In genomic region chr18:23992119-23992940, GRCh38 we compare ENCODE assay signal across 9 cellular contexts. TPM values are rescaled to one million over a fixed set of nuclear protein-coding genes. Genes with fewer than 3 reads are reported as not detected.
A peak's percentile ranks its signal among the peaks of the same experiment; 100 is the strongest.
DNase-seq lines count a peak whose midpoint lies in the region; ATAC-seq lines count a peak whose summit lies in the region.
"Had no signal": no experiment of that assay in that cellular context is flagged by ENCODE, and none has a peak within 500 bp of the region (broad histone marks: within the 10 kb centered on the region; RNA-seq: fewer than 3 reads in every experiment).

No MANE protein-coding gene starts in this region.

- H3K4me3 Mint-ChIP-seq in T-helper 17 cell, result peak overlapping the region; percentile 68
- peak overlapping the region; percentile 66 for H3K4me3 Mint-ChIP-seq in stimulated activated effector memory CD8-positive, alpha-beta T cell treated with anti-CD3 and anti-CD28 coated beads, Interleukin-12 subunit alpha, Interleukin-12 subunit beta, amount 100 ng/mL, for 72 hours

- peaks cover 41% of the 10 kb centered on the region for H3K4me1 Mint-ChIP-seq in T-helper 17 cell
- peaks cover 48% of the 10 kb centered on the region for H3K4me1 Mint-ChIP-seq in stimulated activated effector memory CD8-positive, alpha-beta T cell treated with anti-CD3 and anti-CD28 coated beads, Interleukin-12 subunit alpha, Interleukin-12 subunit beta, amount 100 ng/mL, for 72 hours

- H3K9me3 ChIP-seq in T-helper 17 cell (ENCODE audit: control insufficient read depth, low read length, poor library complexity, severe bottlenecking), result no peaks in the 10 kb centered on the region

- ATAC-seq in T-helper 17 cell (peak; percentile 91), GM21423 (IDR thresholded peaks at IDR 0.05; ENCODE audit: unreplicated experiment) (no peak), GM18511 (IDR thresholded peaks at IDR 0.05; ENCODE audit: unreplicated experiment) (no peak)
- peak; percentile 96 for ATAC-seq in stimulated activated effector memory CD8-positive, alpha-beta T cell treated with anti-CD3 and anti-CD28 coated beads, Interleukin-12 subunit alpha, Interleukin-12 subunit beta, amount 100 ng/mL, for 72 hours
- ATAC-seq: K562 had no signal

- DNase-seq in DMS53 (lab: John Stamatoyannopoulos, UW) (peak; percentile 44), DMS53 treated with DMSO at 0.1 percent for 48 hours (lab: John Stamatoyannopoulos, UW; ENCODE audit: unreplicated experiment) (no peak), T-helper 17 cell (peak; percentile 31 to 59 (median 44)), epithelial cell of prostate (ENCODE audit: low read depth, low spot score) (peak; percentile 67), OCI-M2 (lab: John Stamatoyannopoulos, UW; ENCODE audit: unreplicated experiment) (no peak)
- DNase-seq in stimulated activated effector memory CD8-positive, alpha-beta T cell treated with anti-CD3 and anti-CD28 coated beads, Interleukin-12 subunit alpha, Interleukin-12 subunit beta, amount 100 ng/mL, for 72 hours (ENCODE audit: low spot score in 2 of 2), result peak in 1 of 2 donors; percentile 72

- H3K27me3 Mint-ChIP-seq in T-helper 17 cell, result no peaks in the 10 kb centered on the region

- peak overlapping the region; percentile 2 for H3K27ac ChIP-seq in epithelial cell of prostate

- no peaks in the 10 kb centered on the region for H3K36me3 Mint-ChIP-seq in T-helper 17 cell (ENCODE audit: low read depth)
- H3K36me3 Mint-ChIP-seq in stimulated activated effector memory CD8-positive, alpha-beta T cell treated with anti-CD3 and anti-CD28 coated beads, Interleukin-12 subunit alpha, Interleukin-12 subunit beta, amount 100 ng/mL, for 72 hours, result no peaks in the 10 kb centered on the region

- H3K9me3 Mint-ChIP-seq in stimulated activated effector memory CD8-positive, alpha-beta T cell treated with anti-CD3 and anti-CD28 coated beads, Interleukin-12 subunit alpha, Interleukin-12 subunit beta, amount 100 ng/mL, for 72 hours, result no peaks in the 10 kb centered on the region

- H3K27ac Mint-ChIP-seq in T-helper 17 cell, result peak overlapping the region; percentile 96
- peak overlapping the region; percentile 61 for H3K27ac Mint-ChIP-seq in stimulated activated effector memory CD8-positive, alpha-beta T cell treated with anti-CD3 and anti-CD28 coated beads, Interleukin-12 subunit alpha, Interleukin-12 subunit beta, amount 100 ng/mL, for 72 hours

RNA-seq across cellular contexts. Expression of gene TTC39C, which starts 22.2 kb away (rescaled TPM):
- total RNA-seq in T-helper 17 cell, result 100 to 1,000 TPM; 187 to 226 TPM

Comparison
In these comparisons a context has a peak if more than half of its experiments do, and no peak if none do; other contexts are left out.
1. DNase-seq: peak in DMS53 (single experiment), T-helper 17 cell (3 of 3) and epithelial cell of prostate (single experiment); none in DMS53 treated with DMSO at 0.1 percent for 48 hours (single experiment) and OCI-M2 (single experiment).
2. ATAC-seq: peak in T-helper 17 cell (single experiment) and stimulated activated effector memory CD8-positive, alpha-beta T cell treated with anti-CD3 and anti-CD28 coated beads, Interleukin-12 subunit alpha, Interleukin-12 subunit beta, amount 100 ng/mL, for 72 hours (single experiment); none in GM21423 (single experiment) and GM18511 (single experiment).